1 cellular context compared by ENCODE assay signal in the genomic region with DNA sequence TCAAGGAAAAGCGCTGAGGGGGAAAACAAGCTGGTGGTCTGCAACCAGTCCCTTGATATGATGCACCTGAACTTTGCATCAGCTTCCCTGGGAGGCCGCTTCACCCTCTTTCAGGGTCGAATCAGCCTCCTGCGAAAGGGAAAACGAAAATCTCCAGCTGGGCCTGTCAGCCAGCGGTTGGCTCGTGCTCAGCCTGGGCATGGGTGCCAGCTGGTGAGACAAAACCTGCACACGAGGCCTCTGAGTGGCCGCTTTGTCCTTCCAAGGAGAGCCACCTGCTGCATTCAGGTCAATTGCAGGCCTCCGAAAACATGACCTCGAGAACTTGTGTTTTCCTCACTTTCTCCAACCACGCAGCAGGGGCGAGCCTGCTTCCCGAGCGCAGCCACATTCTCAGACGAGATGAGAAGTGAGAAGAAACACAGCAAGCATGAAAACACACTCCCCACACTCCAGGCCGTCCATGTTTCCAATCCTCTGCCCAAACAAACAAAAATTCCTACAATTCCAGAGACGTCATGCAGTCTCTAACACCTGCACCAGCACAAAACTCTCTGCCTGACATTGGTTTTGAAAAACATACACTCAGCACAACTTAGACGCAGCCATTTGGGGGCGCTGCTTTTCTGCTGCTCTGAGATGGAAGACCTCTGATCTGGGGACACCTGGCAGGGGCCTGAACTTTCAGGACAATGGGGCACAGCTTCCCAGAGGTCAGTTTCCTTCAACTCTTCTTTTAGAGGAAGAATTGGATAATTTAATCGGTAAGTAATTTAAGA.
TF ChIP-seq lines count a peak whose summit lies in the region.

No MANE protein-coding gene starts in this region.

TF ChIP-seq in GM12878, 131 proteins besides CTCF, POLR2A, EP300 and RAD21 (continued from another document):
- TF ChIP-seq, protein P1, sequence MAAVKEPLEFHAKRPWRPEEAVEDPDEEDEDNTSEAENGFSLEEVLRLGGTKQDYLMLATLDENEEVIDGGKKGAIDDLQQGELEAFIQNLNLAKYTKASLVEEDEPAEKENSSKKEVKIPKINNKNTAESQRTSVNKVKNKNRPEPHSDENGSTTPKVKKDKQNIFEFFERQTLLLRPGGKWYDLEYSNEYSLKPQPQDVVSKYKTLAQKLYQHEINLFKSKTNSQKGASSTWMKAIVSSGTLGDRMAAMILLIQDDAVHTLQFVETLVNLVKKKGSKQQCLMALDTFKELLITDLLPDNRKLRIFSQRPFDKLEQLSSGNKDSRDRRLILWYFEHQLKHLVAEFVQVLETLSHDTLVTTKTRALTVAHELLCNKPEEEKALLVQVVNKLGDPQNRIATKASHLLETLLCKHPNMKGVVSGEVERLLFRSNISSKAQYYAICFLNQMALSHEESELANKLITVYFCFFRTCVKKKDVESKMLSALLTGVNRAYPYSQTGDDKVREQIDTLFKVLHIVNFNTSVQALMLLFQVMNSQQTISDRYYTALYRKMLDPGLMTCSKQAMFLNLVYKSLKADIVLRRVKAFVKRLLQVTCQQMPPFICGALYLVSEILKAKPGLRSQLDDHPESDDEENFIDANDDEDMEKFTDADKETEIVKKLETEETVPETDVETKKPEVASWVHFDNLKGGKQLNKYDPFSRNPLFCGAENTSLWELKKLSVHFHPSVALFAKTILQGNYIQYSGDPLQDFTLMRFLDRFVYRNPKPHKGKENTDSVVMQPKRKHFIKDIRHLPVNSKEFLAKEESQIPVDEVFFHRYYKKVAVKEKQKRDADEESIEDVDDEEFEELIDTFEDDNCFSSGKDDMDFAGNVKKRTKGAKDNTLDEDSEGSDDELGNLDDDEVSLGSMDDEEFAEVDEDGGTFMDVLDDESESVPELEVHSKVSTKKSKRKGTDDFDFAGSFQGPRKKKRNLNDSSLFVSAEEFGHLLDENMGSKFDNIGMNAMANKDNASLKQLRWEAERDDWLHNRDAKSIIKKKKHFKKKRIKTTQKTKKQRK (IDR thresholded peaks at IDR 0.05; ENCODE audit: low read depth, low read length): no peak
